ENCODE assay signal across 8 cellular contexts in genomic region chr14:59360923-59361794, GRCh38.
A peak's percentile ranks its signal among the peaks of the same experiment; 100 is the strongest.
DNase-seq lines count a peak whose midpoint lies in the region; ATAC-seq and TF ChIP-seq lines count a peak whose summit lies in the region.

No MANE protein-coding gene starts in this region.

- no peaks in the 10 kb centered on the region for H3K9me3 Mint-ChIP-seq in activated CD8-positive, alpha-beta memory T cell treated with anti-CD3 and anti-CD28 coated beads, Interleukin-2, amount 10 ng/mL, durations not matched to agents 7 days and 5 days (ENCODE audit: low read depth)

- intact Hi-C loops in sciatic nerve (cut with DNase I), result no loop called here

- CTCF ChIA-PET in activated CD8-positive, alpha-beta memory T cell treated with anti-CD3 and anti-CD28 coated beads, Interleukin-2, amount 10 ng/mL, durations not matched to agents 7 days and 5 days (lab: Charles Lee), result no interaction called here

- H3K4me3 Mint-ChIP-seq in activated CD8-positive, alpha-beta memory T cell treated with anti-CD3 and anti-CD28 coated beads, Interleukin-2, amount 10 ng/mL, durations not matched to agents 7 days and 5 days, result no peak overlapping the region

- no peaks in the 10 kb centered on the region for H3K9me3 ChIP-seq in BE2C

- ATAC-seq in sciatic nerve (peak; percentile 90), HG03095 (IDR thresholded peaks at IDR 0.05; ENCODE audit: unreplicated experiment) (no peak)
- ATAC-seq in activated CD8-positive, alpha-beta memory T cell treated with anti-CD3 and anti-CD28 coated beads, Interleukin-2, amount 10 ng/mL, durations not matched to agents 7 days and 5 days, result no peak

- H3K4me1 ChIP-seq in BE2C, result peaks cover 13% of the 10 kb centered on the region

- H3K27ac Mint-ChIP-seq in activated CD8-positive, alpha-beta memory T cell treated with anti-CD3 and anti-CD28 coated beads, Interleukin-2, amount 10 ng/mL, durations not matched to agents 7 days and 5 days, result no peak overlapping the region

- DNase-seq in BE2C (peak; percentile 71), LHCN-M2 (ENCODE audit: low read depth) (peak; percentile 72), RPMI7951 (ENCODE audit: low read depth) (peak; percentile 88), fibroblast of pulmonary artery (ENCODE audit: low read depth) (peak; percentile 92), sciatic nerve (ENCODE audit: low spot score) (no peak), GM19240 (ENCODE audit: insufficient read length, low spot score) (no peak)
- DNase-seq in activated CD8-positive, alpha-beta memory T cell treated with anti-CD3 and anti-CD28 coated beads, Interleukin-2, amount 10 ng/mL, durations not matched to agents 7 days and 5 days, result no peak

- no peaks in the 10 kb centered on the region for H3K27me3 Mint-ChIP-seq in activated CD8-positive, alpha-beta memory T cell treated with anti-CD3 and anti-CD28 coated beads, Interleukin-2, amount 10 ng/mL, durations not matched to agents 7 days and 5 days

- no peak for TF ChIP-seq CTCF in BE2C (IDR thresholded peaks at IDR 0.05; ENCODE audit: low read depth, low read length)
- TF ChIP-seq CTCF in fibroblast of pulmonary artery (IDR thresholded peaks at IDR 0.05; ENCODE audit: low read length, missing control alignments), result no peak

- H3K27me3 ChIP-seq in BE2C, result no peaks in the 10 kb centered on the region

- no peak overlapping the region for H3K4me3 ChIP-seq in BE2C (ENCODE audit: low read depth, low read length)
- no peak overlapping the region for H3K4me3 ChIP-seq in fibroblast of pulmonary artery (replicated peaks; ENCODE audit: low read depth, low read length)

- peaks cover 2% of the 10 kb centered on the region for H3K4me1 Mint-ChIP-seq in activated CD8-positive, alpha-beta memory T cell treated with anti-CD3 and anti-CD28 coated beads, Interleukin-2, amount 10 ng/mL, durations not matched to agents 7 days and 5 days

- peaks cover 8% of the 10 kb centered on the region for H3K36me3 Mint-ChIP-seq in activated CD8-positive, alpha-beta memory T cell treated with anti-CD3 and anti-CD28 coated beads, Interleukin-2, amount 10 ng/mL, durations not matched to agents 7 days and 5 days

- H3K36me3 ChIP-seq in BE2C, result no peaks in the 10 kb centered on the region

Comparison
In these comparisons a context has a peak if more than half of its experiments do, and no peak if none do; other contexts are left out.
1. DNase-seq: peak in BE2C (single experiment), LHCN-M2 (single experiment), RPMI7951 (single experiment) and fibroblast of pulmonary artery (single experiment); none in sciatic nerve (single experiment), GM19240 (single experiment) and activated CD8-positive, alpha-beta memory T cell treated with anti-CD3 and anti-CD28 coated beads, Interleukin-2, amount 10 ng/mL, durations not matched to agents 7 days and 5 days (single experiment).